In the genomic region with DNA sequence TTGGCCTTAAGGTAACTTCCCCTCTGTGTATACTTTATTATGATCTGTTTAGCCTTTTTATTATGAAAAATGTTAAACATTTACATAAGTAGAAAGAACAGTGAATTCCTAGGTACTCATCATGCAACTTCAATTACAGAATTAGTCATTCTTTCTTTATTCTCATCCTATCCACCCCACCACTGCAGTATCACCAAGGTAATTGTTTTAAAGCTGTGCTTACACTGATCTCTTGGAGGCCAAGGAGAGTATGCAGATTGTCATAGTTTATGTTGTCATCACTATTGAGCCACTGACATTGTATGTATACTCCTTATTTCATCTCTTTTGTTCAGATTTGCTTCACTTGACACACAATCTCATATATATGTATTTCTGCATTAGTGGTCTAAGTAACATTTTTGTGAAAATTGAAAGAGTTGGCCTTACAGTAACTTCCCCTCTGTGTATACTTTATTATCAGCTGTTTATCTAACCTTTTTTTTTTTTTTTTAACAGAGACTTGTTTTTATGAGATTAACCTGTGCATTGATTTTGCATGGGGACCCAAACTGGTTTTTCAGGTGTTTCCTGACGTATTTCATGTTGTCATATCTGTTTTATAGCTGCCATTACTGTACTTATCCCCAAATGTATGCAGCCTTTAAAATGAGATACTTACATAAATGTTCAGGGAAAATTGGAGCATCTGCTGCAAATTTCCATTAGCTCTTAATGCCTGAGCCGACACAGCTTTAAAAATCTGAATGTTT, we compare ENCODE assay signal across 13 cellular contexts. TPM values are rescaled to one million over a fixed set of nuclear protein-coding genes. Genes with fewer than 3 reads are reported as not detected.
DNase-seq lines count a peak whose midpoint lies in the region; ATAC-seq and TF ChIP-seq lines count a peak whose summit lies in the region.
"Had no signal": no experiment of that assay in that cellular context is flagged by ENCODE, and none has a peak within 500 bp of the region (broad histone marks: within the 10 kb centered on the region; RNA-seq: fewer than 3 reads in every experiment).

No MANE protein-coding gene starts in this region.

- peak overlapping the region in 2 of 7 donors; percentile 36 to 38 for H3K27ac Mint-ChIP-seq in CD4-positive, alpha-beta memory T cell
- peak overlapping the region; percentile 50 for H3K27ac Mint-ChIP-seq in activated naive CD8-positive, alpha-beta T cell treated with anti-CD3 and anti-CD28 coated beads, Interleukin-2, amount 50 U/mL, for 24 hours
- H3K27ac Mint-ChIP-seq in progenitor cell of endocrine pancreas: peak overlapping the region; percentile 92

- H3K36me3 Mint-ChIP-seq in CD4-positive, alpha-beta memory T cell: peaks cover 54 to 67% of the 10 kb centered on the region in 2 donors
- H3K36me3 Mint-ChIP-seq in activated naive CD8-positive, alpha-beta T cell treated with anti-CD3 and anti-CD28 coated beads, Interleukin-2, amount 50 U/mL, for 24 hours (ENCODE audit: low read depth): peaks cover 74% of the 10 kb centered on the region
- H3K36me3 Mint-ChIP-seq in progenitor cell of endocrine pancreas (ENCODE audit: insufficient read depth): peaks cover 28% of the 10 kb centered on the region

- H3K4me1 ChIP-seq in CD4-positive, alpha-beta memory T cell (ENCODE audit: insufficient read depth, low read length): peaks cover 72% of the 10 kb centered on the region
- H3K4me1 ChIP-seq in HCT116 (ENCODE audit: control insufficient read depth in 1 of 2, insufficient read depth in 2 of 2, low read length in 2 of 2): peaks cover 32 to 42% of the 10 kb centered on the region in 2 experiments

- peaks cover 87% of the 10 kb centered on the region for H3K79me2 ChIP-seq in HCT116 (ENCODE audit: insufficient read depth, low read length)

- H3K36me3 ChIP-seq in CD4-positive, alpha-beta memory T cell (ENCODE audit: insufficient read depth, low read length): peaks cover 39% of the 10 kb centered on the region
- H3K36me3 ChIP-seq in HCT116 (ENCODE audit: control insufficient read depth in 1 of 2, insufficient read depth in 2 of 2, low read length in 2 of 2): peaks cover 38 to 41% of the 10 kb centered on the region in 2 experiments; a peak in 3 of 4 replicates

- no peaks in the 10 kb centered on the region for H3K9me3 Mint-ChIP-seq in CD4-positive, alpha-beta memory T cell
- peaks cover 3% of the 10 kb centered on the region for H3K9me3 Mint-ChIP-seq in activated naive CD8-positive, alpha-beta T cell treated with anti-CD3 and anti-CD28 coated beads, Interleukin-2, amount 50 U/mL, for 24 hours
- H3K9me3 Mint-ChIP-seq in progenitor cell of endocrine pancreas (ENCODE audit: low read depth): no peaks in the 10 kb centered on the region

- peaks cover 51 to 92% (median 70%) of the 10 kb centered on the region in 4 donors for H3K4me1 Mint-ChIP-seq in CD4-positive, alpha-beta memory T cell
- peaks cover 83% of the 10 kb centered on the region for H3K4me1 Mint-ChIP-seq in activated naive CD8-positive, alpha-beta T cell treated with anti-CD3 and anti-CD28 coated beads, Interleukin-2, amount 50 U/mL, for 24 hours
- H3K4me1 Mint-ChIP-seq in progenitor cell of endocrine pancreas (ENCODE audit: low read depth): peaks cover 47% of the 10 kb centered on the region

- RAD21 ChIA-PET in HCT116 (lab: Charles Lee; ENCODE audit: low non-redundant PET in 1 of 2, low total read pairs in 2 of 2, uncharacterized antibody in 2 of 2, unreplicated experiment in 2 of 2): no interaction called here

- no peak overlapping the region for H3K9ac ChIP-seq in HCT116 (ENCODE audit: low read length)
- H3K9ac ChIP-seq: BLaER1 had no signal

- H3K4me3 Mint-ChIP-seq in CD4-positive, alpha-beta memory T cell: peak overlapping the region in 5 of 8 donors; percentile 17 to 36 (median 31)
- peak overlapping the region; percentile 24 for H3K4me3 Mint-ChIP-seq in activated naive CD8-positive, alpha-beta T cell treated with anti-CD3 and anti-CD28 coated beads, Interleukin-2, amount 50 U/mL, for 24 hours
- H3K4me3 Mint-ChIP-seq in progenitor cell of endocrine pancreas (ENCODE audit: low read depth): peak overlapping the region; percentile 13

- H3K27me3 Mint-ChIP-seq in CD4-positive, alpha-beta memory T cell: no peaks in the 10 kb centered on the region
- H3K27me3 Mint-ChIP-seq in activated naive CD8-positive, alpha-beta T cell treated with anti-CD3 and anti-CD28 coated beads, Interleukin-2, amount 50 U/mL, for 24 hours: no peaks in the 10 kb centered on the region
- H3K27me3 Mint-ChIP-seq in progenitor cell of endocrine pancreas: no peaks in the 10 kb centered on the region

- H3K9me2 ChIP-seq in HCT116 (ENCODE audit: insufficient read depth): no peaks in the 10 kb centered on the region

- CTCF ChIA-PET in CD4-positive, alpha-beta memory T cell (lab: Charles Lee; ENCODE audit: partially characterized antibody): interaction anchor here (1.4 to 3.3 kb wide), 2 partner anchors 10 to 12 kb away, joined by 5 to 15 read pairs; no protein-coding TSS in a partner anchor
- CTCF ChIA-PET in HCT116 (lab: Charles Lee): no interaction called here

- TF ChIP-seq POLR2A in HCT116 (IDR thresholded peaks at IDR 0.05; ENCODE audit: borderline replicate concordance, extremely low read depth, insufficient read depth, insufficient read length): no peak

- no peak overlapping the region for H2AFZ ChIP-seq in HCT116 (ENCODE audit: low read depth, low read length, poor library complexity, severe bottlenecking)

- POLR2A ChIA-PET in CD4-positive, alpha-beta memory T cell (lab: Charles Lee; ENCODE audit: partially characterized antibody): interaction anchor here (0.7 kb wide), 1 partner anchor 25 kb away, joined by 5 read pairs; no protein-coding TSS in a partner anchor
- POLR2A ChIA-PET in HCT116 (lab: Charles Lee): no interaction called here

- no peaks in the 10 kb centered on the region for H3K9me3 ChIP-seq in CD4-positive, alpha-beta memory T cell (ENCODE audit: control insufficient read depth in 1 of 2, low read length in 2 of 2)
- H3K9me3 ChIP-seq in HCT116 (ENCODE audit: control insufficient read depth in 1 of 2, insufficient read depth in 1 of 2, low read depth in 1 of 2, low read length in 2 of 2): no peaks in the 10 kb centered on the region
- H3K9me3 ChIP-seq: BLaER1, pancreas had no signal

- BruUV-seq in HCT116 (replicated peaks; lab: Mats Ljungman, UMichigan): no TSS peak

- no peak for TF ChIP-seq RAD21 in HCT116 (IDR thresholded peaks at IDR 0.05; ENCODE audit: low read depth)

- peak overlapping the region; percentile 46; the same call in 1 of the 2 replicates for H3K4me2 ChIP-seq in HCT116 (ENCODE audit: low read length)
- H3K4me2 ChIP-seq: BLaER1 had no signal

- ATAC-seq in HCT116: no peak
- peak; percentile 58 for ATAC-seq in activated naive CD8-positive, alpha-beta T cell treated with anti-CD3 and anti-CD28 coated beads, Interleukin-2, amount 50 U/mL, for 24 hours
- ATAC-seq in HG02973 (IDR thresholded peaks at IDR 0.05; ENCODE audit: unreplicated experiment): no peak
- ATAC-seq in HG03175 (IDR thresholded peaks at IDR 0.05; ENCODE audit: unreplicated experiment): no peak

- DNase-seq in CD4-positive, alpha-beta memory T cell: no peak
- DNase-seq in HCT116 (ENCODE audit: low read depth, low spot score) (no peak), progenitor cell of endocrine pancreas (ENCODE audit: low spot score, unreplicated experiment) (no peak)
- DNase-seq in activated naive CD8-positive, alpha-beta T cell treated with anti-CD3 and anti-CD28 coated beads, Interleukin-2, amount 50 U/mL, for 24 hours: no peak
- DNase-seq in stimulated activated CD8-positive, alpha-beta memory T cell treated with anti-CD3 and anti-CD28 coated beads, Interleukin-4, amount 100 ng/mL, for 48 hours: no peak
- DNase-seq: activated naive CD4-positive, alpha-beta T cell treated with Interleukin-2 at 50 U/mL for 16 hours; NCI-H2029; pancreas; stimulated activated CD4-positive, alpha-beta T cell treated with anti-CD3 and anti-CD28 coated beads, Interleukin-12 subunit alpha, Interleukin-12 subunit beta, amount 100 ng/mL, for 4 hours; T-helper 2 cell had no signal

- H3K27ac ChIP-seq in CD4-positive, alpha-beta memory T cell (ENCODE audit: low read depth, low read length): no peak overlapping the region
- H3K27ac ChIP-seq in HCT116 (ENCODE audit: low read depth, low read length): no peak overlapping the region
- H3K27ac ChIP-seq: BLaER1 had no signal

- intact Hi-C loops in CD4-positive, alpha-beta memory T cell (cut with micrococcal nuclease): no loop called here
- intact Hi-C loops in HCT116 (cut with micrococcal nuclease): no loop called here

- no peaks in the 10 kb centered on the region for H4K20me1 ChIP-seq in HCT116 (ENCODE audit: insufficient read depth)

- no peak overlapping the region for H3K4me3 ChIP-seq in CD4-positive, alpha-beta memory T cell (ENCODE audit: low read length in 2 of 2)
- H3K4me3 ChIP-seq in HCT116 (replicated peaks in 1 of 2; ENCODE audit: low read depth in 1 of 2, low read length in 2 of 2): no peak overlapping the region
- H3K4me3 ChIP-seq: BLaER1, pancreas had no signal

- H3K27me3 ChIP-seq in CD4-positive, alpha-beta memory T cell (ENCODE audit: insufficient read depth, low read length): no peaks in the 10 kb centered on the region
- no peaks in the 10 kb centered on the region for H3K27me3 ChIP-seq in HCT116 (ENCODE audit: insufficient read depth, low read length)
- H3K27me3 ChIP-seq: BLaER1, pancreas had no signal

- no peak for TF ChIP-seq CTCF in HCT116 (IDR thresholded peaks at IDR 0.05 in 2 of 3, conservative IDR thresholded peaks at IDR 0.05 in 1 of 3; ENCODE audit: borderline replicate concordance in 1 of 3, insufficient read depth in 1 of 3, low read depth in 2 of 3, low read length in 2 of 3)
- TF ChIP-seq CTCF in progenitor cell of endocrine pancreas (IDR thresholded peaks at IDR 0.05; ENCODE audit: unreplicated experiment): no peak

TF ChIP-seq in HCT116, 20 proteins besides CTCF, POLR2A, EP300 and RAD21:
- TF ChIP-seq TCF7L2 (IDR thresholded peaks at IDR 0.05; ENCODE audit: borderline replicate concordance, extremely low read depth, insufficient read depth, insufficient read length) (no peak), SRF (IDR thresholded peaks at IDR 0.05; ENCODE audit: low read depth) (no peak), CEBPB (IDR thresholded peaks at IDR 0.05; ENCODE audit: low read depth) (no peak), FOSL1 (IDR thresholded peaks at IDR 0.05; ENCODE audit: low read depth) (no peak), EGR1 (IDR thresholded peaks at IDR 0.05; ENCODE audit: low read depth) (no peak), JUND (IDR thresholded peaks at IDR 0.05) (no peak), POLR2AphosphoS5 (IDR thresholded peaks at IDR 0.05; ENCODE audit: low read depth, low read length) (no peak)

RNA-seq across cellular contexts. Expression of a gene that starts 4.5 kb away (rescaled TPM):
- 10 to 100 TPM; 39.2 to 40.8 TPM for total RNA-seq in CD4-positive, alpha-beta memory T cell
- 1 to 10 TPM; 5.0 to 7.8 TPM for polyA plus RNA-seq in CD4-positive, alpha-beta memory T cell
- total RNA-seq in HCT116 (2021; ENCODE audit: unreplicated experiment): 27.4 TPM
- 8.1 and 10.3 TPM in 2 replicates for polyA plus RNA-seq in HCT116 (2012)
- total RNA-seq in progenitor cell of endocrine pancreas: 42.3 and 43.2 TPM in 2 replicates

RNA-seq across cellular contexts. Expression of a gene that starts 55.7 kb away (rescaled TPM):
- total RNA-seq in CD4-positive, alpha-beta memory T cell: 10 to 100 TPM; 16.9 to 17.9 TPM
- polyA plus RNA-seq in CD4-positive, alpha-beta memory T cell: 1 to 10 TPM in 1 of 2 donors, under 1 TPM in 1; 0.64 to 2.8 TPM
- total RNA-seq in HCT116 (2021; ENCODE audit: unreplicated experiment) (14.5 TPM), progenitor cell of endocrine pancreas (205 and 213 TPM in 2 replicates)
- polyA plus RNA-seq in HCT116 (2012): 3.7 and 5.0 TPM in 2 replicates

Comparison
In these comparisons a context has a peak if more than half of its experiments do, and no peak if none do; other contexts are left out.
1. RNA of a gene that starts 55.7 kb away (total RNA-seq): 205 to 213 TPM in progenitor cell of endocrine pancreas; 16.9 to 17.9 TPM in CD4-positive, alpha-beta memory T cell and 14.5 TPM in HCT116 (single experiment); every median in the first group is over 10 times any median in the second.
2. Peak in every context shown above with its lines, with median percentiles within 50 percentile points of each other: H3K4me3 Mint-ChIP-seq.